Comparison of ENCODE assay signal across 14 cellular contexts in the genomic region with DNA sequence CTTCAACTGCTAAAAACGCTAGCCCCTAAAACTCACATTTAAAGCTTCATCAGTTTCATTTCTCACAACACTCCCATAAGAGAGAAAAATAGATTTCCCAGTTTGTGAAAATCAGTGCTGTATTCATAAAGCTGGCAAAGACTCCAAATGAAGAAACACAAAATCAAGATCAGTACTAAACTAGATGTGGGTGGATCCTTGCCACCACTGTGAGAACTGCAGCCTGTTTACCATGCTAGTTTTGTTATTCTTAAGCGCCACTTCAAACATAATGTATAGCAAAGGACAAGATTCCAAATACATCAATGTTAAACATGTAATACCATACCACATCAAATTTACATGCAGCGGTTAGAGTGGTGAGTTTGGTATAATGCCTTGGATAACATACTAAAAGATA. TPM values are rescaled to one million over a fixed set of nuclear protein-coding genes. Genes with fewer than 3 reads are reported as not detected.
A peak's percentile ranks its signal among the peaks of the same experiment; 100 is the strongest.
DNase-seq lines count a peak whose midpoint lies in the region; ATAC-seq, FAIRE-seq and TF ChIP-seq lines count a peak whose summit lies in the region.
"Had no signal": no experiment of that assay in that cellular context is flagged by ENCODE, and none has a peak within 500 bp of the region (broad histone marks: within the 10 kb centered on the region; RNA-seq: fewer than 3 reads in every experiment).

No MANE protein-coding gene starts in this region.

- no peak overlapping the region for H3K4me3 ChIP-seq in lower leg skin (ENCODE audit: low read depth, poor library complexity, severe bottlenecking)
- H3K4me3 ChIP-seq: BLaER1 treated with 17β-estradiol and CSF1 and Interleukin-3, amounts not matched to agents 10 nM and 100 nM had no signal

- peak; percentile 16 for FAIRE-seq in GM12891 (lab: Jason Lieb, UNC)
- FAIRE-seq: HepG2, HTR-8/SVneo had no signal

- WGBS in lower leg skin, 2 donors = 92 to 93% methylated on average over 3 of the region's 3 CpGs

- no peak for TF ChIP-seq POLR2A in GM12891 (IDR thresholded peaks at IDR 0.05; ENCODE audit: low read depth, low read length)
- TF ChIP-seq POLR2A in lower leg skin (IDR thresholded peaks at IDR 0.05) = no peak

- intact Hi-C loops in lower leg skin (cut with DNase I; ENCODE audit: low total_unique reads) = no loop called here

- TF ChIP-seq CTCF in lower leg skin (IDR thresholded peaks at IDR 0.05) = no peak

- DNase-seq in GM12891 (ENCODE audit: insufficient read length, low spot score) (no peak), inferior parietal cortex (ENCODE audit: extremely low spot score) (peak; percentile 51), substantia nigra (lab: John Stamatoyannopoulos, UW) (no peak), NCI-H146 (lab: John Stamatoyannopoulos, UW) (no peak), lower leg skin (ENCODE audit: low spot score in 2 of 2) (no peak)
- DNase-seq: 8988T; AML-193; CD4-positive, CD25-positive, alpha-beta regulatory T cell; HFFc6 had no signal

- H3K27ac ChIP-seq in angular gyrus (ENCODE audit: low read depth, low read length) (peak overlapping the region; percentile 49), substantia nigra (ENCODE audit: low read depth, low read length, poor library complexity, severe bottlenecking) (peak overlapping the region; percentile 38)
- H3K27ac ChIP-seq: BLaER1 treated with 17β-estradiol and CSF1 and Interleukin-3, amounts not matched to agents 10 nM and 100 nM had no signal

- ATAC-seq in GM21447 (IDR thresholded peaks at IDR 0.05; ENCODE audit: unreplicated experiment) = no peak
- ATAC-seq: HepG2 had no signal

TF ChIP-seq in GM12891, 5 proteins besides CTCF, POLR2A, EP300 and RAD21:
- TF ChIP-seq POLR2AphosphoS5 (IDR thresholded peaks at IDR 0.05; ENCODE audit: low read depth, low read length) (no peak), POU2F2 (IDR thresholded peaks at IDR 0.05; ENCODE audit: low read depth, low read length) (no peak), SPI1 (IDR thresholded peaks at IDR 0.05; ENCODE audit: low read depth, low read length) (no peak), TAF1 (IDR thresholded peaks at IDR 0.05; ENCODE audit: low read depth, low read length) (no peak), PAX5 (IDR thresholded peaks at IDR 0.05; ENCODE audit: insufficient read depth, low read length, severe bottlenecking) (no peak)

RNA-seq across cellular contexts. Expression of a gene that starts 58.3 kb away (rescaled TPM):
- 25.2 TPM for polyA plus RNA-seq in GM12891 (2012; ENCODE audit: low read depth, missing spikeins)
- total RNA-seq in lower leg skin = 1 to 10 TPM; 1.8 to 5.3 (median 4.9) TPM
- polyA plus RNA-seq: HepG2 had no signal
